ENCODE assay signal across 30 cellular contexts in genomic region chr7:112365551-112365950, GRCh38.
"Had no signal": no experiment of that assay in that cellular context is flagged by ENCODE, and none has a peak within 500 bp of the region (broad histone marks: within the 10 kb centered on the region; RNA-seq: fewer than 3 reads in every experiment).

No MANE protein-coding gene starts in this region.

- H3K4me3 ChIP-seq: pancreas, prostate gland, skin epidermis, smooth muscle cell, spleen, suprapubic skin, testis, tibial artery, transverse colon, upper lobe of right lung, uterus had no signal

- H3K4me3 Mint-ChIP-seq: naive thymus-derived CD8-positive, alpha-beta T cell; natural killer cell treated with Interleukin-12 subunit alpha and Interleukin-12 subunit beta and Interleukin-15 and Interleukin-18, amount 100 ng/mL, for 72 hours; nephron progenitor cell; neural crest cell; stimulated activated memory B cell treated with anti-CD40 and anti-IgM and Interleukin-4, amounts not matched to agents 10 μg/mL and 1 μg/mL and 100 μg/mL, for 72 hours; stimulated activated naive CD8-positive, alpha-beta T cell treated with anti-CD3 and anti-CD28 coated beads, Interleukin-15, amount 100 ng/mL, for 72 hours; type B pancreatic cell had no signal

- H3K27me3 ChIP-seq: neutrophil, pancreas, spleen, suprapubic skin, testis, tibial artery, transverse colon, upper lobe of right lung, uterus had no signal

- H3K27me3 Mint-ChIP-seq: type B pancreatic cell had no signal

- H3K36me3 Mint-ChIP-seq: naive thymus-derived CD8-positive, alpha-beta T cell; natural killer cell treated with Interleukin-12 subunit alpha and Interleukin-12 subunit beta and Interleukin-15 and Interleukin-18, amount 100 ng/mL, for 72 hours; stimulated activated memory B cell treated with anti-CD40 and anti-IgM and Interleukin-4, amounts not matched to agents 10 μg/mL and 1 μg/mL and 100 μg/mL, for 72 hours; type B pancreatic cell had no signal

- H3K27ac Mint-ChIP-seq: naive thymus-derived CD8-positive, alpha-beta T cell; natural killer cell treated with Interleukin-12 subunit alpha and Interleukin-12 subunit beta and Interleukin-15 and Interleukin-18, amount 100 ng/mL, for 72 hours; nephron progenitor cell; stimulated activated memory B cell treated with anti-CD40 and anti-IgM and Interleukin-4, amounts not matched to agents 10 μg/mL and 1 μg/mL and 100 μg/mL, for 72 hours; stimulated activated naive CD8-positive, alpha-beta T cell treated with anti-CD3 and anti-CD28 coated beads, Interleukin-15, amount 100 ng/mL, for 72 hours; type B pancreatic cell had no signal

- H3K4me1 Mint-ChIP-seq: stimulated activated memory B cell treated with anti-CD40 and anti-IgM and Interleukin-4, amounts not matched to agents 10 μg/mL and 1 μg/mL and 100 μg/mL, for 72 hours; stimulated activated naive CD8-positive, alpha-beta T cell treated with anti-CD3 and anti-CD28 coated beads, Interleukin-15, amount 100 ng/mL, for 72 hours had no signal

- H3K9me3 ChIP-seq: neutrophil, pancreas, prostate gland, spleen, suprapubic skin, testis, tibial artery, transverse colon, upper lobe of right lung, uterus had no signal

- H3K4me1 ChIP-seq: pancreas, prostate gland, spleen, suprapubic skin, testis, tibial artery, transverse colon, uterus had no signal

- H3K27ac ChIP-seq: neutrophil, pancreas, prostate gland, skin epidermis, spleen, suprapubic skin, testis, tibial artery, transverse colon, upper lobe of right lung, uterus had no signal

- ATAC-seq: naive thymus-derived CD8-positive, alpha-beta T cell; natural killer cell treated with Interleukin-12 subunit alpha and Interleukin-12 subunit beta and Interleukin-15 and Interleukin-18, amount 100 ng/mL, for 72 hours; pancreas; right cardiac atrium; sciatic nerve; stimulated activated memory B cell treated with anti-CD40 and anti-IgM and Interleukin-4, amounts not matched to agents 10 μg/mL and 1 μg/mL and 100 μg/mL, for 72 hours; stimulated activated naive CD8-positive, alpha-beta T cell treated with anti-CD3 and anti-CD28 coated beads, Interleukin-15, amount 100 ng/mL, for 72 hours; stimulated activated naive CD8-positive, alpha-beta T cell treated with anti-CD3 and anti-CD28 coated beads, Interleukin-15, Interleukin-2, amounts not matched to agents 100 U/mL and 50 U/mL, for 24 hours; upper lobe of right lung had no signal

- H3K9me3 Mint-ChIP-seq: naive thymus-derived CD8-positive, alpha-beta T cell; natural killer cell treated with Interleukin-12 subunit alpha and Interleukin-12 subunit beta and Interleukin-15 and Interleukin-18, amount 100 ng/mL, for 72 hours; nephron progenitor cell; stimulated activated memory B cell treated with anti-CD40 and anti-IgM and Interleukin-4, amounts not matched to agents 10 μg/mL and 1 μg/mL and 100 μg/mL, for 72 hours; stimulated activated naive CD8-positive, alpha-beta T cell treated with anti-CD3 and anti-CD28 coated beads, Interleukin-15, amount 100 ng/mL, for 72 hours had no signal

- H3K36me3 ChIP-seq: neutrophil, pancreas, prostate gland, spleen, suprapubic skin, tibial artery, transverse colon, upper lobe of right lung, uterus had no signal

- H3K4me2 ChIP-seq: smooth muscle cell had no signal

- DNase-seq: naive thymus-derived CD8-positive, alpha-beta T cell; nephron progenitor cell; nucleus accumbens; pancreas; right cardiac atrium; spleen; stimulated activated CD4-positive, alpha-beta T cell treated with anti-CD3 and anti-CD28 coated beads, Interleukin-12 subunit alpha, Interleukin-12 subunit beta, amount 100 ng/mL, for 4 hours; stimulated activated CD4-positive, alpha-beta T cell treated with anti-CD3 and anti-CD28 coated beads, Interleukin-1b, Interleukin-23, amount 100 ng/mL, for 48 hours; stimulated activated CD4-positive, alpha-beta T cell treated with anti-CD3 and anti-CD28 coated beads, Interleukin-4, amount 100 ng/mL, for 1 hour; stimulated activated CD4-positive, alpha-beta T cell treated with anti-CD3 and anti-CD28 coated beads, Interleukin-4, amount 100 ng/mL, for 4 hours; stimulated activated CD8-positive, alpha-beta memory T cell treated with anti-CD3 and anti-CD28 coated beads, Interleukin-4, amount 100 ng/mL, for 48 hours; stimulated activated naive CD4-positive, alpha-beta T cell; stimulated activated naive CD8-positive, alpha-beta T cell treated with anti-CD3 and anti-CD28 coated beads, Interleukin-15, amount 100 ng/mL, for 72 hours; stimulated activated naive CD8-positive, alpha-beta T cell treated with anti-CD3 and anti-CD28 coated beads, Interleukin-15, Interleukin-2, amounts not matched to agents 100 U/mL and 50 U/mL, for 24 hours; substantia nigra; testis; tibial artery; transverse colon; upper lobe of right lung; uterus had no signal
